ENCODE assay signal across 8 cellular contexts in genomic region chr16:50202926-50203624, GRCh38. TPM values are rescaled to one million over a fixed set of nuclear protein-coding genes. Genes with fewer than 3 reads are reported as not detected.
DNase-seq lines count a peak whose midpoint lies in the region; ATAC-seq lines count a peak whose summit lies in the region.

No MANE protein-coding gene starts in this region.

- no peaks in the 10 kb centered on the region for H3K27me3 Mint-ChIP-seq in activated naive CD8-positive, alpha-beta T cell treated with anti-CD3 and anti-CD28 coated beads for 36 hours

- DNase-seq in GM03348 (ENCODE audit: low spot score) (peak; percentile 83), SK-MEL-5 (ENCODE audit: low read depth, low spot score) (peak; percentile 65), foreskin melanocyte (peak; percentile 96), skeletal muscle cell (ENCODE audit: low read depth) (peak; percentile 81), NCI-H524 (lab: John Stamatoyannopoulos, UW) (no peak)
- no peak for DNase-seq in stimulated activated CD4-positive, alpha-beta T cell treated with anti-CD3 and anti-CD28 coated beads, Interleukin-15, amount 100 ng/mL, for 24 hours
- DNase-seq in activated naive CD8-positive, alpha-beta T cell treated with anti-CD3 and anti-CD28 coated beads for 36 hours: no peak

- H3K4me3 Mint-ChIP-seq in activated naive CD8-positive, alpha-beta T cell treated with anti-CD3 and anti-CD28 coated beads for 36 hours: no peak overlapping the region

- no peak for ATAC-seq in HG02642 (IDR thresholded peaks at IDR 0.05; ENCODE audit: poor library complexity, unreplicated experiment)

- H3K9me3 Mint-ChIP-seq in activated naive CD8-positive, alpha-beta T cell treated with anti-CD3 and anti-CD28 coated beads for 36 hours: no peaks in the 10 kb centered on the region

- H3K27ac Mint-ChIP-seq in activated naive CD8-positive, alpha-beta T cell treated with anti-CD3 and anti-CD28 coated beads for 36 hours: no peak overlapping the region

- H3K4me1 Mint-ChIP-seq in activated naive CD8-positive, alpha-beta T cell treated with anti-CD3 and anti-CD28 coated beads for 36 hours: peaks cover 48% of the 10 kb centered on the region

- H3K4me3 ChIP-seq in skeletal muscle cell (ENCODE audit: low read depth, low read length): peak overlapping the region; percentile 4

- in situ Hi-C loops in SK-MEL-5 (cut with HindIII; ENCODE audit: low pct_unique_long_range_greater_than_20kb, low sequenced_read_pairs): no loop called here

- H3K36me3 Mint-ChIP-seq in activated naive CD8-positive, alpha-beta T cell treated with anti-CD3 and anti-CD28 coated beads for 36 hours: peaks cover 1% of the 10 kb centered on the region

RNA-seq across cellular contexts. Expression of gene TENT4B, which starts 50.0 kb away (rescaled TPM):
- total RNA-seq in SK-MEL-5 (2014; rRNA removed; shearing (Covaris generic)): 6.0 and 7.2 TPM in 2 replicates
- polyA plus RNA-seq in SK-MEL-5 (2015; cell fraction: cytosol; rRNA removed): 6.3 and 10.3 TPM in 2 replicates
- polyA plus RNA-seq in SK-MEL-5 (2015; cell fraction: nucleus; rRNA removed): 10.7 and 12.6 TPM in 2 replicates
- 10 to 100 TPM; 18.6 to 19.7 TPM for total RNA-seq in activated naive CD8-positive, alpha-beta T cell treated with anti-CD3 and anti-CD28 coated beads for 36 hours

Comparison
In these comparisons a context has a peak if more than half of its experiments do, and no peak if none do; other contexts are left out.
1. DNase-seq: peak in GM03348 (single experiment), SK-MEL-5 (single experiment), foreskin melanocyte (single experiment) and skeletal muscle cell (single experiment); none in stimulated activated CD4-positive, alpha-beta T cell treated with anti-CD3 and anti-CD28 coated beads, Interleukin-15, amount 100 ng/mL, for 24 hours (single experiment), NCI-H524 (0 of 2) and activated naive CD8-positive, alpha-beta T cell treated with anti-CD3 and anti-CD28 coated beads for 36 hours (single experiment).